21 cellular contexts compared by ENCODE assay signal in genomic region chr9:4573634-4574391, GRCh38.
DNase-seq lines count a peak whose midpoint lies in the region; ATAC-seq and TF ChIP-seq lines count a peak whose summit lies in the region.
"Had no signal": no experiment of that assay in that cellular context is flagged by ENCODE, and none has a peak within 500 bp of the region (broad histone marks: within the 10 kb centered on the region; RNA-seq: fewer than 3 reads in every experiment).

No MANE protein-coding gene starts in this region.

- no peak overlapping the region for H3K4me2 ChIP-seq in SK-N-SH
- H3K4me2 ChIP-seq: A549 had no signal

- H3K36me3 Mint-ChIP-seq in activated T-cell treated with anti-CD3 and anti-CD28 coated beads, Interleukin-2, amount 50 U/mL, for 72 hours (ENCODE audit: insufficient read depth in 2 of 2) = no peaks in the 10 kb centered on the region
- H3K36me3 Mint-ChIP-seq: CD14-positive monocyte had no signal

- no peaks in the 10 kb centered on the region for H3K9me2 ChIP-seq in SK-N-SH

- no peak for DNase-seq in SK-N-SH
- peak; percentile 73 for DNase-seq in NCI-H2227 (lab: John Stamatoyannopoulos, UW; ENCODE audit: unreplicated experiment)
- DNase-seq in dorsolateral prefrontal cortex = peak in 5 of 10 donors; percentile 11 to 58 (median 47)
- DNase-seq in thyroid gland = peak; percentile 93
- DNase-seq in activated T-cell treated with anti-CD3 and anti-CD28 coated beads, Interleukin-2, amount 50 U/mL, for 72 hours = no peak
- no peak for DNase-seq in SK-N-DZ (ENCODE audit: low spot score)
- no peak for DNase-seq in activated gamma-delta T cell (lab: John Stamatoyannopoulos, UW)
- DNase-seq: heart right ventricle; HFFc6; islet precursor cell; NCI-H2029; stimulated activated CD4-positive, alpha-beta T cell treated with anti-CD3 and anti-CD28 coated beads, Interleukin-12 subunit alpha, Interleukin-12 subunit beta, amount 100 ng/mL, for 4 hours; T-helper 1 cell; tibial artery had no signal

- ATAC-seq in SK-N-SH treated with all-trans-retinoic acid at 6 μM for 48 hours = no peak
- ATAC-seq in activated T-cell treated with anti-CD3 and anti-CD28 coated beads, Interleukin-2, amount 50 U/mL, for 72 hours (replicated peaks in 1 of 2) = no peak
- ATAC-seq: A549; activated T-helper 17 cell treated with anti-CD3 and anti-CD28 coated beads, Interleukin-2, amount 50 U/mL, for 72 hours; heart right ventricle; Right ventricle myocardium inferior had no signal

- no peak overlapping the region for H3K9ac ChIP-seq in SK-N-SH

- WGBS in SK-N-SH (ENCODE audit: low lambda C conversion rate) = 41% methylated on average over 5 of the region's 5 CpGs
- 35 to 42% methylated on average over 5 of the region's 5 CpGs for WGBS in thyroid gland, 2 donors

- H3K4me3 ChIP-seq in SK-N-SH (ENCODE audit: low read depth in 2 of 2, low read length in 1 of 2) (no peak overlapping the region), dorsolateral prefrontal cortex (no peak overlapping the region), thyroid gland (replicated peaks in 1 of 3) (no peak overlapping the region)
- H3K4me3 ChIP-seq: A549, adrenal gland, heart right ventricle, tibial artery had no signal

- H3K4me1 ChIP-seq in SK-N-SH (ENCODE audit: control insufficient read depth in 1 of 2, insufficient read depth in 2 of 2, low read depth in 1 of 2, low read length in 1 of 2) (peaks cover 0 to 2% of the 10 kb centered on the region in 2 experiments; a peak in 1 of 4 replicates), thyroid gland (peaks cover 34 to 48% of the 10 kb centered on the region in 2 donors)
- H3K4me1 ChIP-seq: A549, adrenal gland, heart right ventricle had no signal

- TF ChIP-seq CTCF in SK-N-SH (IDR thresholded peaks at IDR 0.05) (no peak), dorsolateral prefrontal cortex (IDR thresholded peaks at IDR 0.05 in 54 of 56, conservative IDR thresholded peaks at IDR 0.05 in 2 of 56; ENCODE audit: low read depth in 1 of 56, partially characterized antibody in 56 of 56) (no peak), thyroid gland (IDR thresholded peaks at IDR 0.05) (peak in 1 of 6 experiments; percentile 5)

- peak in 1 of 2 donors; percentile 40 for TF ChIP-seq POLR2A in thyroid gland (IDR thresholded peaks at IDR 0.05)

- H3F3A ChIP-seq in SK-N-SH (replicated peaks; ENCODE audit: insufficient read depth) = no peaks in the 10 kb centered on the region

- H3K9me3 ChIP-seq in SK-N-SH (no peaks in the 10 kb centered on the region), thyroid gland (no peaks in the 10 kb centered on the region)
- H3K9me3 ChIP-seq: A549, adrenal gland, heart right ventricle, tibial artery had no signal

- intact Hi-C loops in dorsolateral prefrontal cortex (cut with DNase I) (no loop called here), thyroid gland (cut with DNase I) (no loop called here)

- TF ChIP-seq RAD21 in SK-N-SH (IDR thresholded peaks at IDR 0.05; ENCODE audit: low read length) = no peak

- no peak overlapping the region for H2AFZ ChIP-seq in SK-N-SH (ENCODE audit: low read depth)

- CTCF ChIA-PET in SK-N-SH (lab: Yijun Ruan, JAX) = interaction anchor here (1.0 to 1.4 kb wide), 2 partner anchors 10 to 13 kb away, joined by 3 read pairs; no protein-coding TSS in a partner anchor

- H3K27ac ChIP-seq in SK-N-SH (ENCODE audit: low read depth in 2 of 2, low read length in 1 of 2) (no peak overlapping the region; a peak in 1 of 4 replicates), dorsolateral prefrontal cortex (peak overlapping the region in 46 of 59 donors; percentile 8 to 85 (median 60)), thyroid gland (peak overlapping the region; percentile 80 to 95 (median 90))
- H3K27ac ChIP-seq: A549, adrenal gland, heart right ventricle, tibial artery had no signal

- POLR2A ChIA-PET in SK-N-SH (lab: Yijun Ruan, JAX) = no interaction called here

- H3K27me3 ChIP-seq in SK-N-SH (ENCODE audit: insufficient read depth) (no peaks in the 10 kb centered on the region), dorsolateral prefrontal cortex (no peaks in the 10 kb centered on the region), thyroid gland (no peaks in the 10 kb centered on the region)
- H3K27me3 ChIP-seq: adrenal gland, heart right ventricle, tibial artery had no signal

- H4K20me1 ChIP-seq in SK-N-SH (ENCODE audit: insufficient read depth) = no peaks in the 10 kb centered on the region

- no peaks in the 10 kb centered on the region for H3K79me2 ChIP-seq in SK-N-SH (ENCODE audit: insufficient read depth)

- no peak for TF ChIP-seq EP300 in SK-N-SH (IDR thresholded peaks at IDR 0.05; ENCODE audit: borderline replicate concordance in 1 of 2, low read depth in 1 of 2, low read length in 1 of 2)

- no peak overlapping the region for H3K27ac Mint-ChIP-seq in activated T-cell treated with anti-CD3 and anti-CD28 coated beads, Interleukin-2, amount 50 U/mL, for 72 hours
- H3K27ac Mint-ChIP-seq: activated T-helper 17 cell treated with anti-CD3 and anti-CD28 coated beads, Interleukin-2, amount 50 U/mL, for 72 hours; HFFc6; nephron had no signal

- peaks cover 30% of the 10 kb centered on the region for H3K4me1 Mint-ChIP-seq in activated T-cell treated with anti-CD3 and anti-CD28 coated beads, Interleukin-2, amount 50 U/mL, for 72 hours (ENCODE audit: low read depth)
- H3K4me1 Mint-ChIP-seq: activated T-helper 17 cell treated with anti-CD3 and anti-CD28 coated beads, Interleukin-2, amount 50 U/mL, for 72 hours; CD14-positive monocyte had no signal

- no peaks in the 10 kb centered on the region for H3K9me3 Mint-ChIP-seq in activated T-cell treated with anti-CD3 and anti-CD28 coated beads, Interleukin-2, amount 50 U/mL, for 72 hours
- H3K9me3 Mint-ChIP-seq: activated T-helper 17 cell treated with anti-CD3 and anti-CD28 coated beads, Interleukin-2, amount 50 U/mL, for 72 hours; HFFc6; nephron had no signal

- no peaks in the 10 kb centered on the region for H3K36me3 ChIP-seq in SK-N-SH (replicated peaks in 1 of 2; ENCODE audit: control insufficient read depth in 1 of 2, insufficient read depth in 2 of 2, low read length in 1 of 2)
- peaks cover 3 to 8% of the 10 kb centered on the region in 2 donors for H3K36me3 ChIP-seq in thyroid gland
- H3K36me3 ChIP-seq: adrenal gland had no signal

- no peak overlapping the region for H3K4me3 Mint-ChIP-seq in activated T-cell treated with anti-CD3 and anti-CD28 coated beads, Interleukin-2, amount 50 U/mL, for 72 hours
- H3K4me3 Mint-ChIP-seq: activated T-helper 17 cell treated with anti-CD3 and anti-CD28 coated beads, Interleukin-2, amount 50 U/mL, for 72 hours; CD14-positive monocyte; HFFc6; nephron had no signal

- H3K27me3 Mint-ChIP-seq in activated T-cell treated with anti-CD3 and anti-CD28 coated beads, Interleukin-2, amount 50 U/mL, for 72 hours (ENCODE audit: low read depth) = no peaks in the 10 kb centered on the region
- H3K27me3 Mint-ChIP-seq: activated T-helper 17 cell treated with anti-CD3 and anti-CD28 coated beads, Interleukin-2, amount 50 U/mL, for 72 hours had no signal

TF ChIP-seq in SK-N-SH, 30 proteins besides CTCF, POLR2A, EP300 and RAD21 (continues in another document):
- TF ChIP-seq FOXJ3 (CRISPR knock-in tag; IDR thresholded peaks at IDR 0.05) (no peak), ZBTB33 (IDR thresholded peaks at IDR 0.05; ENCODE audit: borderline replicate concordance, low read depth) (no peak), GATA2 (CRISPR knock-in tag; IDR thresholded peaks at IDR 0.05) (0 out of 2 replicates have a peak, but pooled peaks have one; percentile 6)

TF ChIP-seq in SK-N-SH treated with all-trans-retinoic acid at 6 μM for 48 hours, 23 proteins besides CTCF, POLR2A, EP300 and RAD21 (continues in another document):
- TF ChIP-seq ZFP30 (CRISPR knock-in tag; IDR thresholded peaks at IDR 0.05) (no peak), ISL1 (CRISPR knock-in tag; IDR thresholded peaks at IDR 0.05) (no peak), CSRNP3 (CRISPR knock-in tag; IDR thresholded peaks at IDR 0.05) (no peak), TSHZ2 (CRISPR knock-in tag; IDR thresholded peaks at IDR 0.05) (no peak)

Comparison
In these comparisons a context has a peak if more than half of its experiments do, and no peak if none do; other contexts are left out.
1. DNase-seq: peak in NCI-H2227 (single experiment) and thyroid gland (2 of 2); none in SK-N-SH (single experiment), activated T-cell treated with anti-CD3 and anti-CD28 coated beads, Interleukin-2, amount 50 U/mL, for 72 hours (0 of 2), SK-N-DZ (single experiment) and activated gamma-delta T cell (single experiment).
2. H3K27ac ChIP-seq: peak in dorsolateral prefrontal cortex (46 of 59) and thyroid gland (3 of 3); none in SK-N-SH (0 of 2).